In the genomic region with DNA sequence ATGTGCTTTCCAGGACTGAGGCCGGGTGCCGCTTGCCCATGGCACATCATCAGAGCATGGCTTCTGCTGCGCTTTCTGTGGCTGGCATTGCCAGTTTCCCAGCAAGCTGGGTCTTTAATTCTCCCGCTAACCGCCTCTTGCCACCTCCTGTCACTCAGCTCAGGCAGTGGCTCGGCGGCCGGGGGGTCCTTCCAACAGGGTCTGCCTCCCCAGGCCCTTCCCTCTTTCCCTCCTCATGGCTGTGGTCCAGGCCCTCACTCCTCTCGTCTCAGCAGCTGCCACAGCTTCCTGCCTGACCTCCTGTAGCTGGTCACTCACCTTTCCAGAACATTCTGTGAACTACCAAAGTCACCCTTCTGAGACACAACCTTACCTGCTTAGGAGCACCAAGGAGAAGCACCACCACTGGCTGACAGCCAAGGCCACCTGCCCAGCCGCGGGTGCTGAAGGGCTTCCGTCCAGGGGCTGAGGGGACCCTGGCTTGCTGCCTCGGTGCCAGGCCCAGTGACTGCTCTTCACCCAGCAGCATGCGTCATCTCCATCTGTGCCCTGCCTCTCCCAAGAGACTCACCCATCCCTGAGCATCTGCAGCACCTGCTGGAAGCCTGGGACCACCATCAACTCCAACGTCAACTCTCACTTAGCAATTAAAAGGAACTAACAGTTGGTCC, we compare ENCODE assay signal across 31 cellular contexts.
"Had no signal": no experiment of that assay in that cellular context is flagged by ENCODE, and none has a peak within 500 bp of the region (broad histone marks: within the 10 kb centered on the region; RNA-seq: fewer than 3 reads in every experiment).

No MANE protein-coding gene starts in this region.

- H3K27me3 Mint-ChIP-seq: activated naive CD4-positive, alpha-beta T cell treated with anti-CD3 and anti-CD28 coated beads, Interleukin-2, amount 10 ng/mL, durations not matched to agents 7 days and 5 days; stimulated activated naive CD8-positive, alpha-beta T cell treated with anti-CD3 and anti-CD28 coated beads, Interleukin-15, amount 100 ng/mL, for 72 hours had no signal

- H3K4me3 Mint-ChIP-seq: activated CD4-positive, alpha-beta T cell treated with anti-CD3 and anti-CD28 coated beads, Interleukin-2, amount 10 ng/mL, durations not matched to agents 24 days and 14 days; activated CD8-positive, alpha-beta T cell treated with anti-CD3 and anti-CD28 coated beads for 36 hours; activated naive CD4-positive, alpha-beta T cell treated with anti-CD3 and anti-CD28 coated beads, Interleukin-2, amount 10 ng/mL, durations not matched to agents 7 days and 5 days; activated T-helper 1 cell treated with anti-CD3 and anti-CD28 coated beads, Interleukin-12 subunit alpha, Interleukin-12 subunit beta, Interleukin-2, Interleukin-4 antibody, amounts not matched to agents 30 ng/mL and 10 ng/mL and 1 ng/mL, durations not matched to agents 14 hours and 24 hours and 36 hours; naive thymus-derived CD4-positive, alpha-beta T cell; neural crest cell; stimulated activated memory B cell treated with anti-CD40 and anti-IgM and Interleukin-4, amounts not matched to agents 10 μg/mL and 1 μg/mL and 100 μg/mL, for 72 hours; stimulated activated naive CD8-positive, alpha-beta T cell treated with anti-CD3 and anti-CD28 coated beads, Interleukin-15, amount 100 ng/mL, for 72 hours; T-helper 1 cell treated with Interleukin-12 subunit alpha and Interleukin-12 subunit beta and Interleukin-4 antibody, amounts not matched to agents 30 μg/mL and 1 μg/mL, for 36 hours had no signal

- H3K27ac Mint-ChIP-seq: activated CD4-positive, alpha-beta T cell treated with anti-CD3 and anti-CD28 coated beads, Interleukin-2, amount 10 ng/mL, durations not matched to agents 24 days and 14 days; activated CD8-positive, alpha-beta T cell treated with anti-CD3 and anti-CD28 coated beads for 36 hours; activated naive CD4-positive, alpha-beta T cell treated with anti-CD3 and anti-CD28 coated beads, Interleukin-2, amount 10 ng/mL, durations not matched to agents 7 days and 5 days; activated T-helper 1 cell treated with anti-CD3 and anti-CD28 coated beads, Interleukin-12 subunit alpha, Interleukin-12 subunit beta, Interleukin-2, Interleukin-4 antibody, amounts not matched to agents 30 ng/mL and 10 ng/mL and 1 ng/mL, durations not matched to agents 14 hours and 24 hours and 36 hours; naive thymus-derived CD4-positive, alpha-beta T cell; stimulated activated memory B cell treated with anti-CD40 and anti-IgM and Interleukin-4, amounts not matched to agents 10 μg/mL and 1 μg/mL and 100 μg/mL, for 72 hours; stimulated activated naive CD8-positive, alpha-beta T cell treated with anti-CD3 and anti-CD28 coated beads, Interleukin-15, amount 100 ng/mL, for 72 hours; T-helper 1 cell treated with Interleukin-12 subunit alpha and Interleukin-12 subunit beta and Interleukin-4 antibody, amounts not matched to agents 30 μg/mL and 1 μg/mL, for 36 hours had no signal

- H3K9me3 Mint-ChIP-seq: activated CD4-positive, alpha-beta T cell treated with anti-CD3 and anti-CD28 coated beads, Interleukin-2, amount 10 ng/mL, durations not matched to agents 24 days and 14 days; activated CD8-positive, alpha-beta T cell treated with anti-CD3 and anti-CD28 coated beads for 36 hours; activated T-helper 1 cell treated with anti-CD3 and anti-CD28 coated beads, Interleukin-12 subunit alpha, Interleukin-12 subunit beta, Interleukin-2, Interleukin-4 antibody, amounts not matched to agents 30 ng/mL and 10 ng/mL and 1 ng/mL, durations not matched to agents 14 hours and 24 hours and 36 hours had no signal

- H3K27me3 ChIP-seq: esophagus squamous epithelium, heart right ventricle, left lung, right atrium auricular region, upper lobe of left lung, vagina had no signal

- H3K4me3 ChIP-seq: esophagus squamous epithelium, heart right ventricle, left lung, right atrium auricular region, smooth muscle cell, upper lobe of left lung, vagina had no signal

- ATAC-seq: activated CD8-positive, alpha-beta T cell treated with anti-CD3 and anti-CD28 coated beads for 36 hours; heart right ventricle; left lung; naive thymus-derived CD4-positive, alpha-beta T cell; stimulated activated memory B cell treated with anti-CD40 and anti-IgM and Interleukin-4, amounts not matched to agents 10 μg/mL and 1 μg/mL and 100 μg/mL, for 72 hours had no signal

- DNase-seq: activated CD4-positive, alpha-beta T cell treated with anti-CD3 and anti-CD28 coated beads, Interleukin-2, amount 10 ng/mL, durations not matched to agents 24 days and 14 days; activated CD4-positive, CD25-positive, alpha-beta regulatory T cell treated with anti-CD3 and anti-CD28 coated beads, Interleukin-2, amount 50 U/mL, for 72 hours; activated CD8-positive, alpha-beta T cell treated with anti-CD3 and anti-CD28 coated beads for 36 hours; activated effector memory CD4-positive, alpha-beta T cell treated with anti-CD3 and anti-CD28 coated beads, Interleukin-2, amount 50 U/mL, for 16 hours; activated naive CD4-positive, alpha-beta T cell treated with anti-CD3 and anti-CD28 coated beads, Interleukin-2, amount 10 ng/mL, durations not matched to agents 7 days and 5 days; activated T-cell treated with anti-CD3 and anti-CD28 coated beads for 4 hours; amniotic stem cell; cortex of kidney; esophagus squamous epithelium; foreskin melanocyte; heart right ventricle; kidney glomerular epithelial cell; left lung; midbrain; naive thymus-derived CD4-positive, alpha-beta T cell; occipital lobe; stimulated activated CD4-positive, alpha-beta T cell treated with anti-CD3 and anti-CD28 coated beads, Interleukin-1b, Interleukin-23, amount 100 ng/mL, for 48 hours; stimulated activated CD4-positive, alpha-beta T cell treated with anti-CD3 and anti-CD28 coated beads, Interleukin-4, amount 100 ng/mL, for 4 hours; stimulated activated CD8-positive, alpha-beta memory T cell treated with anti-CD3 and anti-CD28 coated beads, Interleukin-4, amount 100 ng/mL, for 48 hours; stimulated activated naive CD8-positive, alpha-beta T cell treated with anti-CD3 and anti-CD28 coated beads, Interleukin-15, amount 100 ng/mL, for 72 hours; SW 1271; T1000; WERI-Rb-1 had no signal

- H3K4me1 Mint-ChIP-seq: activated naive CD4-positive, alpha-beta T cell treated with anti-CD3 and anti-CD28 coated beads, Interleukin-2, amount 10 ng/mL, durations not matched to agents 7 days and 5 days; naive thymus-derived CD4-positive, alpha-beta T cell; neural crest cell had no signal

- H3K36me3 ChIP-seq: right atrium auricular region, upper lobe of left lung, WERI-Rb-1 had no signal
